ENCODE assay signal across 9 cellular contexts in genomic region chr1:109490029-109490933, GRCh38. TPM values are rescaled to one million over a fixed set of nuclear protein-coding genes. Genes with fewer than 3 reads are reported as not detected.
DNase-seq lines count a peak whose midpoint lies in the region; ATAC-seq and TF ChIP-seq lines count a peak whose summit lies in the region.
"Had no signal": no experiment of that assay in that cellular context is flagged by ENCODE, and none has a peak within 500 bp of the region (broad histone marks: within the 10 kb centered on the region; RNA-seq: fewer than 3 reads in every experiment).

No MANE protein-coding gene starts in this region.

- no peaks in the 10 kb centered on the region for H3K27me3 ChIP-seq in liver (ENCODE audit: control insufficient read depth in 4 of 4, insufficient read depth in 4 of 4, low read length in 3 of 4)

- peaks cover 4% of the 10 kb centered on the region for H3K36me3 Mint-ChIP-seq in chondrocyte (ENCODE audit: low read depth)

- ATAC-seq in GM18858 (IDR thresholded peaks at IDR 0.05; ENCODE audit: unreplicated experiment) (peak; percentile 32), HG02678 (IDR thresholded peaks at IDR 0.05; ENCODE audit: unreplicated experiment) (no peak)

- TF ChIP-seq RAD21 in liver (IDR thresholded peaks at IDR 0.05) = peak; percentile 71 to 83

- no peak overlapping the region for H3K4me3 ChIP-seq in liver (ENCODE audit: low read depth in 1 of 3, low read length in 3 of 3)
- H3K4me3 ChIP-seq: skin epidermis had no signal

- TF ChIP-seq CTCF in AG09319 (IDR thresholded peaks at IDR 0.05; ENCODE audit: low read depth, low read length) (peak; percentile 93), chondrocyte (IDR thresholded peaks at IDR 0.05) (peak; percentile 85), liver (IDR thresholded peaks at IDR 0.05; ENCODE audit: low read depth, low read length, missing input control) (peak; percentile 85)

- H3K9me3 Mint-ChIP-seq in chondrocyte (ENCODE audit: low read depth) = no peaks in the 10 kb centered on the region

- no peaks in the 10 kb centered on the region for H3K27me3 Mint-ChIP-seq in chondrocyte (ENCODE audit: low read depth)

- no peak overlapping the region for H3K27ac ChIP-seq in liver (ENCODE audit: low read depth in 1 of 2, low read length in 2 of 2)
- H3K27ac ChIP-seq: skin epidermis had no signal

- H3K9ac ChIP-seq in liver (ENCODE audit: low read depth in 1 of 2, low read length in 2 of 2) = no peak overlapping the region

- no peak overlapping the region for H3K4me3 Mint-ChIP-seq in chondrocyte (ENCODE audit: unreplicated experiment)

- H3K27ac Mint-ChIP-seq in chondrocyte (ENCODE audit: unreplicated experiment) = no peak overlapping the region

- DNase-seq in AG09319 (ENCODE audit: extremely low read depth, low read depth) (no peak), NCI-H2196 treated with DMSO at 0.1 percent for 48 hours (lab: John Stamatoyannopoulos, UW; ENCODE audit: unreplicated experiment) (peak; percentile 20), chondrocyte (ENCODE audit: low spot score) (no peak)
- DNase-seq in activated CD4-positive, alpha-beta T cell treated with anti-CD3 and anti-CD28 coated beads for 24 hours (ENCODE audit: low read depth in 2 of 2) = peak; percentile 54 to 58
- peak; percentile 61 for DNase-seq in stimulated activated CD8-positive, alpha-beta memory T cell treated with anti-CD3 and anti-CD28 coated beads, Interleukin-4, amount 100 ng/mL, for 24 hours (ENCODE audit: low read depth)

- H3K4me1 ChIP-seq in liver (ENCODE audit: control insufficient read depth in 4 of 4, insufficient read depth in 4 of 4, low read length in 3 of 4) = peaks cover 0 to 12% (median 8%) of the 10 kb centered on the region in 4 donors

- WGBS in liver = 90% methylated on average over 11 of the region's 11 CpGs

- peaks cover 0 to 12% (median 0%) of the 10 kb centered on the region in 4 donors for H3K36me3 ChIP-seq in liver (ENCODE audit: control insufficient read depth in 4 of 4, insufficient read depth in 3 of 4, low read depth in 1 of 4, low read length in 3 of 4)

- peaks cover 22% of the 10 kb centered on the region for H3K4me1 Mint-ChIP-seq in chondrocyte (ENCODE audit: low read depth)

- H3K9me3 ChIP-seq in liver (ENCODE audit: control insufficient read depth in 4 of 4, low read length in 3 of 4) = no peaks in the 10 kb centered on the region

TF ChIP-seq in liver, 16 proteins besides CTCF, POLR2A, EP300 and RAD21:
- TF ChIP-seq JUND (IDR thresholded peaks at IDR 0.05) = no peak
- TF ChIP-seq EGR1 (IDR thresholded peaks at IDR 0.05; ENCODE audit: low read depth in 2 of 2) = no peak
- TF ChIP-seq, protein P1, sequence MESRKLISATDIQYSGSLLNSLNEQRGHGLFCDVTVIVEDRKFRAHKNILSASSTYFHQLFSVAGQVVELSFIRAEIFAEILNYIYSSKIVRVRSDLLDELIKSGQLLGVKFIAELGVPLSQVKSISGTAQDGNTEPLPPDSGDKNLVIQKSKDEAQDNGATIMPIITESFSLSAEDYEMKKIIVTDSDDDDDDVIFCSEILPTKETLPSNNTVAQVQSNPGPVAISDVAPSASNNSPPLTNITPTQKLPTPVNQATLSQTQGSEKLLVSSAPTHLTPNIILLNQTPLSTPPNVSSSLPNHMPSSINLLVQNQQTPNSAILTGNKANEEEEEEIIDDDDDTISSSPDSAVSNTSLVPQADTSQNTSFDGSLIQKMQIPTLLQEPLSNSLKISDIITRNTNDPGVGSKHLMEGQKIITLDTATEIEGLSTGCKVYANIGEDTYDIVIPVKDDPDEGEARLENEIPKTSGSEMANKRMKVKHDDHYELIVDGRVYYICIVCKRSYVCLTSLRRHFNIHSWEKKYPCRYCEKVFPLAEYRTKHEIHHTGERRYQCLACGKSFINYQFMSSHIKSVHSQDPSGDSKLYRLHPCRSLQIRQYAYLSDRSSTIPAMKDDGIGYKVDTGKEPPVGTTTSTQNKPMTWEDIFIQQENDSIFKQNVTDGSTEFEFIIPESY (IDR thresholded peaks at IDR 0.05) = no peak
- no peak for TF ChIP-seq FOXA1 (IDR thresholded peaks at IDR 0.05)
- no peak for TF ChIP-seq FOXA2 (IDR thresholded peaks at IDR 0.05)
- TF ChIP-seq TAF1 (conservative IDR thresholded peaks at IDR 0.05) = no peak
- TF ChIP-seq RXRA (IDR thresholded peaks at IDR 0.05) = no peak
- TF ChIP-seq GABPA (IDR thresholded peaks at IDR 0.05 in 1 of 2, conservative IDR thresholded peaks at IDR 0.05 in 1 of 2) = no peak
- TF ChIP-seq SP1 (IDR thresholded peaks at IDR 0.05) = no peak
- no peak for TF ChIP-seq NR2F2 (IDR thresholded peaks at IDR 0.05)

RNA-seq across cellular contexts. Expression of gene CYB561D1, which starts 3.6 kb away (rescaled TPM):
- 10.2 to 10.8 TPM (median 10.7 TPM) in 3 replicates for total RNA-seq in chondrocyte
- 1 to 10 TPM; 2.5 to 2.8 TPM for total RNA-seq in liver
- polyA plus RNA-seq in liver = 1 to 10 TPM; 1.3 to 1.5 TPM

RNA-seq across cellular contexts. Expression of gene ATXN7L2, which starts 6.6 kb away (rescaled TPM):
- total RNA-seq in chondrocyte = 3.6 to 4.3 TPM (median 4.3 TPM) in 3 replicates
- total RNA-seq in liver = 1 to 10 TPM in 1 of 2 donors, under 1 TPM in 1; 0.61 to 1.6 TPM
- polyA plus RNA-seq in liver = 1 to 10 TPM; 1.0 to 1.7 TPM

RNA-seq across cellular contexts. Expression of gene AMIGO1, which starts 19.2 kb away (rescaled TPM):
- total RNA-seq in chondrocyte (3.1 to 4.6 TPM (median 4.5 TPM) in 3 replicates), liver (1 to 10 TPM in 1 of 2 donors, under 1 TPM in 1; 0.75 to 4.6 TPM)
- polyA plus RNA-seq in liver = 1 to 10 TPM; 1.7 to 2.0 TPM

RNA-seq across cellular contexts. Expression of gene SYPL2, which starts 23.9 kb away (rescaled TPM):
- total RNA-seq in chondrocyte (0.75 to 1.3 TPM (median 1.1 TPM) in 3 replicates), liver (1 to 10 TPM in 1 of 2 donors, under 1 TPM in 1; 0.14 to 4.4 TPM)
- 1 to 10 TPM; 3.0 to 4.7 TPM for polyA plus RNA-seq in liver

RNA-seq across cellular contexts. Expression of gene GPR61, which starts 49.4 kb away (rescaled TPM):
- not detected in 3 replicates for total RNA-seq in chondrocyte
- total RNA-seq in liver = not detected
- polyA plus RNA-seq in liver = under 1 TPM in 1 of 2 donors, not detected in 1; 0.32 TPM

Comparison
In these comparisons a context has a peak if more than half of its experiments do, and no peak if none do; other contexts are left out.
1. DNase-seq: peak in NCI-H2196 treated with DMSO at 0.1 percent for 48 hours (single experiment), activated CD4-positive, alpha-beta T cell treated with anti-CD3 and anti-CD28 coated beads for 24 hours (2 of 2) and stimulated activated CD8-positive, alpha-beta memory T cell treated with anti-CD3 and anti-CD28 coated beads, Interleukin-4, amount 100 ng/mL, for 24 hours (single experiment); none in AG09319 (single experiment) and chondrocyte (single experiment).
2. Peak in every context shown above with its lines, with median percentiles within 50 percentile points of each other: CTCF ChIP-seq.